In genomic region chr12:120394483-120395367, GRCh38 we compare ENCODE assay signal across 9 cellular contexts. TPM values are rescaled to one million over a fixed set of nuclear protein-coding genes. Genes with fewer than 3 reads are reported as not detected.
DNase-seq lines count a peak whose midpoint lies in the region; ATAC-seq and FAIRE-seq lines count a peak whose summit lies in the region.
"Had no signal": no experiment of that assay in that cellular context is flagged by ENCODE, and none has a peak within 500 bp of the region (broad histone marks: within the 10 kb centered on the region; RNA-seq: fewer than 3 reads in every experiment).

No MANE protein-coding gene starts in this region.

- H3K4me1 ChIP-seq in NT2/D1 (ENCODE audit: insufficient read depth, insufficient read length) (peaks cover 16% of the 10 kb centered on the region), small intestine (ENCODE audit: control insufficient read depth in 2 of 2, insufficient read depth in 1 of 2, low read depth in 1 of 2, low read length in 1 of 2) (no peaks in the 10 kb centered on the region)
- H3K4me1 ChIP-seq: uterus had no signal

- H3K36me3 ChIP-seq in NT2/D1 (ENCODE audit: insufficient read depth, insufficient read length, low read length) (no peaks in the 10 kb centered on the region), small intestine (ENCODE audit: control insufficient read depth in 2 of 2, insufficient read depth in 2 of 2, low read length in 2 of 2) (no peaks in the 10 kb centered on the region)
- H3K36me3 ChIP-seq: uterus had no signal

- no peak for ATAC-seq in GM18867 (IDR thresholded peaks at IDR 0.05; ENCODE audit: unreplicated experiment)

- H3K4me3 ChIP-seq in NT2/D1 (ENCODE audit: insufficient read length, low read depth): no peak overlapping the region
- no peak overlapping the region for H3K4me3 ChIP-seq in small intestine (ENCODE audit: low read depth in 1 of 2, low read length in 2 of 2)
- H3K4me3 ChIP-seq: uterus had no signal

- H3K27me3 ChIP-seq in NT2/D1 (ENCODE audit: insufficient read depth, insufficient read length) (no peaks in the 10 kb centered on the region), small intestine (ENCODE audit: control insufficient read depth in 2 of 2, insufficient read depth in 2 of 2, low read length in 2 of 2) (peaks cover 0 to under 1% of the 10 kb centered on the region in 2 donors)
- H3K27me3 ChIP-seq: uterus had no signal

- peak overlapping the region in 1 of 2 donors; percentile 69 for H3K27ac ChIP-seq in small intestine (ENCODE audit: low read depth in 1 of 2, low read length in 1 of 2)
- H3K27ac ChIP-seq: uterus had no signal

- WGBS in small intestine, 3 donors: 18 to 25% (median 19%) methylated on average over 17 to 18 of the region's 18 CpGs

- no peaks in the 10 kb centered on the region; the same call in 1 of the 2 replicates for H3K9me3 ChIP-seq in NT2/D1 (ENCODE audit: insufficient read depth, low read length)
- H3K9me3 ChIP-seq in small intestine (ENCODE audit: control insufficient read depth, low read depth): no peaks in the 10 kb centered on the region
- H3K9me3 ChIP-seq: uterus had no signal

- DNase-seq in NCI-H1092 treated with DMSO at 0.1 percent for 48 hours (lab: John Stamatoyannopoulos, UW): peak; percentile 31
- DNase-seq in NT2/D1 (ENCODE audit: low read depth, low spot score): peak; percentile 65
- peak; percentile 89 for DNase-seq in iPS DF 19.7 (ENCODE audit: low read depth, low spot score)
- DNase-seq in small intestine: peak; percentile 74
- no peak for DNase-seq in HCEC 1CT
- DNase-seq in stimulated activated CD4-positive, alpha-beta T cell treated with anti-CD3 and anti-CD28 coated beads, Interleukin-12 subunit alpha, Interleukin-12 subunit beta, amount 100 ng/mL, for 4 hours: no peak
- DNase-seq: Right ventricle myocardium superior, uterus had no signal

- peak overlapping the region; percentile 61 for H3K9ac ChIP-seq in NT2/D1 (ENCODE audit: insufficient read length, low read depth)

- no peak for FAIRE-seq in small intestine (lab: Jason Lieb, UNC)

RNA-seq across cellular contexts. Expression of gene MSI1, which starts 25.8 kb away (rescaled TPM):
- polyA plus RNA-seq in small intestine: 10 to 100 TPM in 1 of 3 donors, under 1 TPM in 2; 0.54 to 10.8 (median 0.67) TPM

RNA-seq across cellular contexts. Expression of gene COX6A1, which starts 43.2 kb away (rescaled TPM):
- polyA plus RNA-seq in small intestine: 1,000 to 10,000 TPM; 1,220 to 1,784 (median 1,572) TPM

RNA-seq across cellular contexts. Expression of gene TRIAP1, which starts 51.5 kb away (rescaled TPM):
- polyA plus RNA-seq in small intestine: 10 to 100 TPM; 29.5 to 36.6 (median 35.3) TPM

RNA-seq across cellular contexts. Expression of gene GATC, which starts 51.5 kb away (rescaled TPM):
- polyA plus RNA-seq in small intestine: 10 to 100 TPM; 13.8 to 20.1 (median 16.3) TPM

Comparison
In these comparisons a context has a peak if more than half of its experiments do, and no peak if none do; other contexts are left out.
1. DNase-seq: peak in NCI-H1092 treated with DMSO at 0.1 percent for 48 hours (single experiment), NT2/D1 (single experiment), iPS DF 19.7 (single experiment) and small intestine (single experiment); none in HCEC 1CT (single experiment) and stimulated activated CD4-positive, alpha-beta T cell treated with anti-CD3 and anti-CD28 coated beads, Interleukin-12 subunit alpha, Interleukin-12 subunit beta, amount 100 ng/mL, for 4 hours (single experiment).